ENCODE assay signal across 17 cellular contexts in the genomic region with DNA sequence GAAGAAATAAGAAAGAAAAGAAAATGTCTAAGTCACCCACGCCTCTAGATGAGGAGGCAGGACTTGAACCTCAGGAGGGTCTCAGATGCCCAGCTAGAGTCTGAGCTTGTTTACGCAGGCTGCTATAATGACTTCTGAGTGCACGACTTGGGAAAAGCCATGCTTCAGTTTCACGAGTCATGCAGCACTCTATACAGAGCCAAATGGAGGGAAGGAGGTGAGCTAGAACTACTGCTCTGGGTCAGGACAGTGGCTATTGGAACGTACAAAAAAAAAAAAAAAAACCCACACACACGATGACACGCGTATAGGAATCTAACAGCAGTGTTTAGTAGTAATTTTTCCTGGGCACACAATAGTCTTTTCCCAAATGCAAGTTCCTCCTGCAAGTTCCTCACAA. TPM values are rescaled to one million over a fixed set of nuclear protein-coding genes. Genes with fewer than 3 reads are reported as not detected.
A peak's percentile ranks its signal among the peaks of the same experiment; 100 is the strongest.
DNase-seq lines count a peak whose midpoint lies in the region; ATAC-seq and TF ChIP-seq lines count a peak whose summit lies in the region.
"Had no signal": no experiment of that assay in that cellular context is flagged by ENCODE, and none has a peak within 500 bp of the region (broad histone marks: within the 10 kb centered on the region; RNA-seq: fewer than 3 reads in every experiment).

No MANE protein-coding gene starts in this region.

- H3K4me1 Mint-ChIP-seq in activated CD4-positive, alpha-beta T cell treated with anti-CD3 and anti-CD28 coated beads for 36 hours: peaks cover 57% of the 10 kb centered on the region

- CTCF ChIA-PET in activated CD4-positive, alpha-beta T cell treated with anti-CD3 and anti-CD28 coated beads for 36 hours (lab: Charles Lee): interaction anchor here (0.6 to 1.5 kb wide), 6 partner anchors 10 to 202 kb away, joined by 3 read pairs; no protein-coding TSS in a partner anchor

- H3K4me1 ChIP-seq in left lung (peaks cover 44 to 79% of the 10 kb centered on the region in 2 donors), transverse colon (peaks cover 11 to 60% (median 26%) of the 10 kb centered on the region in 4 donors)

- 0 out of 2 replicates have a peak overlapping the region, but pooled peaks have one; percentile 9 for H3K27ac ChIP-seq in VCaP
- peak overlapping the region in 1 of 2 donors; percentile 35 for H3K27ac ChIP-seq in left lung
- H3K27ac ChIP-seq in transverse colon: peak overlapping the region in 3 of 4 donors; percentile 29 to 73 (median 48)
- H3K27ac ChIP-seq: left ventricle myocardium inferior, suprapubic skin had no signal

- H3K9me3 ChIP-seq in left lung (no peaks in the 10 kb centered on the region), transverse colon (no peaks in the 10 kb centered on the region)
- H3K9me3 ChIP-seq: BLaER1 treated with 17β-estradiol and CSF1 and Interleukin-3, amounts not matched to agents 10 nM and 100 nM; left ventricle myocardium inferior; suprapubic skin had no signal

- TF ChIP-seq CTCF in VCaP (conservative IDR thresholded peaks at IDR 0.05) (no peak), left lung (IDR thresholded peaks at IDR 0.05) (no peak), transverse colon (IDR thresholded peaks at IDR 0.05) (no peak)

- H3K27me3 Mint-ChIP-seq in activated CD4-positive, alpha-beta T cell treated with anti-CD3 and anti-CD28 coated beads for 36 hours: no peaks in the 10 kb centered on the region
- H3K27me3 Mint-ChIP-seq: activated T-helper 17 cell treated with anti-CD3 and anti-CD28 coated beads, Interleukin-2, amount 50 U/mL, for 72 hours had no signal

- no peak for TF ChIP-seq POLR2A in transverse colon (IDR thresholded peaks at IDR 0.05)

- POLR2A ChIA-PET in activated CD4-positive, alpha-beta T cell treated with anti-CD3 and anti-CD28 coated beads for 36 hours (lab: Charles Lee): no interaction called here

- DNase-seq in activated CD4-positive, alpha-beta T cell treated with anti-CD3 and anti-CD28 coated beads for 36 hours: no peak
- no peak for DNase-seq in activated CD4-positive, alpha-beta T cell treated with anti-CD3 and anti-CD28 coated beads for 4 hours
- DNase-seq in left lung (no peak), transverse colon (no peak)
- DNase-seq in activated effector memory CD4-positive, alpha-beta T cell treated with anti-CD3 and anti-CD28 coated beads, Interleukin-2, amount 50 U/mL, for 16 hours: no peak
- DNase-seq: amygdala; central memory CD4-positive, alpha-beta T cell; left ventricle myocardium inferior; posterior cingulate gyrus; stimulated activated CD4-positive, alpha-beta T cell treated with anti-CD3 and anti-CD28 coated beads, Interleukin-4, amount 100 ng/mL, for 1 hour had no signal

- no peaks in the 10 kb centered on the region for H3K9me3 Mint-ChIP-seq in activated CD4-positive, alpha-beta T cell treated with anti-CD3 and anti-CD28 coated beads for 36 hours (ENCODE audit: low read depth)
- H3K9me3 Mint-ChIP-seq: activated T-helper 17 cell treated with anti-CD3 and anti-CD28 coated beads, Interleukin-2, amount 50 U/mL, for 72 hours; nephron had no signal

- H3K4me3 Mint-ChIP-seq in activated CD4-positive, alpha-beta T cell treated with anti-CD3 and anti-CD28 coated beads for 36 hours: no peak overlapping the region
- H3K4me3 Mint-ChIP-seq: activated T-helper 17 cell treated with anti-CD3 and anti-CD28 coated beads, Interleukin-2, amount 50 U/mL, for 72 hours; nephron had no signal

- 80 to 87% methylated on average over 8 of the region's 8 CpGs for WGBS in transverse colon (ENCODE audit: low coverage in 1 of 2), 2 donors

- in situ Hi-C loops in transverse colon (cut with MboI; ENCODE audit: low pct_ligation_motif_present in 1 of 4, low pct_unique_long_range_greater_than_20kb in 1 of 4, low sequenced_read_pairs in 3 of 4): no loop called here

- peaks cover 7% of the 10 kb centered on the region for H3K36me3 Mint-ChIP-seq in activated CD4-positive, alpha-beta T cell treated with anti-CD3 and anti-CD28 coated beads for 36 hours (ENCODE audit: low read depth)

- H3K36me3 ChIP-seq in left lung (no peaks in the 10 kb centered on the region), transverse colon (no peaks in the 10 kb centered on the region)
- H3K36me3 ChIP-seq: left ventricle myocardium inferior, suprapubic skin had no signal

- H3K4me3 ChIP-seq in left lung (no peak overlapping the region), transverse colon (no peak overlapping the region)
- H3K4me3 ChIP-seq: BLaER1 treated with 17β-estradiol and CSF1 and Interleukin-3, amounts not matched to agents 10 nM and 100 nM; left ventricle myocardium inferior; suprapubic skin had no signal

- peak overlapping the region; percentile 39 for H3K27ac Mint-ChIP-seq in activated CD4-positive, alpha-beta T cell treated with anti-CD3 and anti-CD28 coated beads for 36 hours
- H3K27ac Mint-ChIP-seq: activated T-helper 17 cell treated with anti-CD3 and anti-CD28 coated beads, Interleukin-2, amount 50 U/mL, for 72 hours had no signal

- no peak for TF ChIP-seq EP300 in transverse colon (IDR thresholded peaks at IDR 0.05; ENCODE audit: low read depth)

- intact Hi-C loops in activated CD4-positive, alpha-beta T cell treated with anti-CD3 and anti-CD28 coated beads for 36 hours (cut with DNase I, micrococcal nuclease): no loop called here
- intact Hi-C loops in left lung (cut with DNase I) (no loop called here), transverse colon (cut with DNase I; ENCODE audit: low total_unique reads) (no loop called here)

- peak; percentile 37 for ATAC-seq in activated CD4-positive, alpha-beta T cell treated with anti-CD3 and anti-CD28 coated beads for 36 hours
- peak; percentile 33 for ATAC-seq in left lung
- no peak for ATAC-seq in HG03280 (IDR thresholded peaks at IDR 0.05; ENCODE audit: unreplicated experiment)
- no peak for ATAC-seq in HG03039 (IDR thresholded peaks at IDR 0.05; ENCODE audit: unreplicated experiment)
- ATAC-seq: activated T-helper 17 cell treated with anti-CD3 and anti-CD28 coated beads, Interleukin-2, amount 50 U/mL, for 72 hours had no signal

- H3K27me3 ChIP-seq in left lung (no peaks in the 10 kb centered on the region), transverse colon (no peaks in the 10 kb centered on the region)
- H3K27me3 ChIP-seq: BLaER1 treated with 17β-estradiol and CSF1 and Interleukin-3, amounts not matched to agents 10 nM and 100 nM; suprapubic skin had no signal

RNA-seq across cellular contexts. Expression of a gene that starts 36.8 kb away (rescaled TPM):
- 10 to 100 TPM; 50.1 to 68.9 TPM for total RNA-seq in activated CD4-positive, alpha-beta T cell treated with anti-CD3 and anti-CD28 coated beads for 36 hours
- total RNA-seq in left lung (10 to 100 TPM; 32.8 to 50.2 TPM), transverse colon (10 to 100 TPM; 15.3 to 85.3 (median 42.5) TPM)

Comparison
In these comparisons a context has a peak if more than half of its experiments do, and no peak if none do; other contexts are left out.
1. ATAC-seq: peak in activated CD4-positive, alpha-beta T cell treated with anti-CD3 and anti-CD28 coated beads for 36 hours (single experiment) and left lung (single experiment); none in HG03280 (single experiment) and HG03039 (single experiment).